In genomic region chr7:54813398-54813797, GRCh38 we compare ENCODE assay signal across 2 cellular contexts.
TF ChIP-seq lines count a peak whose summit lies in the region.

No MANE protein-coding gene starts in this region.

TF ChIP-seq in IMR-90, 13 proteins besides CTCF, POLR2A, EP300 and RAD21 (continued from another document):
- TF ChIP-seq, protein P1, sequence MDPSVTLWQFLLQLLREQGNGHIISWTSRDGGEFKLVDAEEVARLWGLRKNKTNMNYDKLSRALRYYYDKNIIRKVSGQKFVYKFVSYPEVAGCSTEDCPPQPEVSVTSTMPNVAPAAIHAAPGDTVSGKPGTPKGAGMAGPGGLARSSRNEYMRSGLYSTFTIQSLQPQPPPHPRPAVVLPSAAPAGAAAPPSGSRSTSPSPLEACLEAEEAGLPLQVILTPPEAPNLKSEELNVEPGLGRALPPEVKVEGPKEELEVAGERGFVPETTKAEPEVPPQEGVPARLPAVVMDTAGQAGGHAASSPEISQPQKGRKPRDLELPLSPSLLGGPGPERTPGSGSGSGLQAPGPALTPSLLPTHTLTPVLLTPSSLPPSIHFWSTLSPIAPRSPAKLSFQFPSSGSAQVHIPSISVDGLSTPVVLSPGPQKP (IDR thresholded peaks at IDR 0.05; ENCODE audit: borderline replicate concordance, low read depth, low read length), result no peak
- TF ChIP-seq CHD1 (IDR thresholded peaks at IDR 0.05; ENCODE audit: low read depth, low read length) (no peak), MAFK (IDR thresholded peaks at IDR 0.05; ENCODE audit: low read depth, low read length) (no peak), RCOR1 (IDR thresholded peaks at IDR 0.05; ENCODE audit: insufficient replicate concordance, low read length) (no peak), RFX5 (IDR thresholded peaks at IDR 0.05; ENCODE audit: low read depth, low read length) (no peak), CEBPB (IDR thresholded peaks at IDR 0.05; ENCODE audit: low read depth, low read length) (no peak), BHLHE40 (IDR thresholded peaks at IDR 0.05; ENCODE audit: low read depth, low read length) (no peak), NFE2L2 (IDR thresholded peaks at IDR 0.05; ENCODE audit: low read depth, low read length) (no peak), SMC3 (IDR thresholded peaks at IDR 0.05; ENCODE audit: low read depth, low read length) (no peak), FOS (IDR thresholded peaks at IDR 0.05; ENCODE audit: low read depth, low read length) (no peak), MAZ (IDR thresholded peaks at IDR 0.05; ENCODE audit: borderline replicate concordance, low read depth, low read length) (no peak)
- TF ChIP-seq, protein P2, sequence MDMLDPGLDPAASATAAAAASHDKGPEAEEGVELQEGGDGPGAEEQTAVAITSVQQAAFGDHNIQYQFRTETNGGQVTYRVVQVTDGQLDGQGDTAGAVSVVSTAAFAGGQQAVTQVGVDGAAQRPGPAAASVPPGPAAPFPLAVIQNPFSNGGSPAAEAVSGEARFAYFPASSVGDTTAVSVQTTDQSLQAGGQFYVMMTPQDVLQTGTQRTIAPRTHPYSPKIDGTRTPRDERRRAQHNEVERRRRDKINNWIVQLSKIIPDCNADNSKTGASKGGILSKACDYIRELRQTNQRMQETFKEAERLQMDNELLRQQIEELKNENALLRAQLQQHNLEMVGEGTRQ (IDR thresholded peaks at IDR 0.05; ENCODE audit: low read depth, low read length), result no peak

TF ChIP-seq in SK-N-SH treated with all-trans-retinoic acid at 6 μM for 48 hours, 23 proteins besides CTCF, POLR2A, EP300 and RAD21 (continued from another document):
- no peak for TF ChIP-seq ZNF565 (CRISPR knock-in tag; conservative IDR thresholded peaks at IDR 0.05; ENCODE audit: low read depth)
- TF ChIP-seq, protein P3, sequence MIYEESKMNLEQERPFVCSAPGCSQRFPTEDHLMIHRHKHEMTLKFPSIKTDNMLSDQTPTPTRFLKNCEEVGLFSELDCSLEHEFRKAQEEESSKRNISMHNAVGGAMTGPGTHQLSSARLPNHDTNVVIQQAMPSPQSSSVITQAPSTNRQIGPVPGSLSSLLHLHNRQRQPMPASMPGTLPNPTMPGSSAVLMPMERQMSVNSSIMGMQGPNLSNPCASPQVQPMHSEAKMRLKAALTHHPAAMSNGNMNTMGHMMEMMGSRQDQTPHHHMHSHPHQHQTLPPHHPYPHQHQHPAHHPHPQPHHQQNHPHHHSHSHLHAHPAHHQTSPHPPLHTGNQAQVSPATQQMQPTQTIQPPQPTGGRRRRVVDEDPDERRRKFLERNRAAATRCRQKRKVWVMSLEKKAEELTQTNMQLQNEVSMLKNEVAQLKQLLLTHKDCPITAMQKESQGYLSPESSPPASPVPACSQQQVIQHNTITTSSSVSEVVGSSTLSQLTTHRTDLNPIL (CRISPR knock-in tag; IDR thresholded peaks at IDR 0.05; ENCODE audit: low read depth), result no peak
- TF ChIP-seq ZC3H10 (CRISPR knock-in tag; IDR thresholded peaks at IDR 0.05), result no peak
- no peak for TF ChIP-seq TOX (CRISPR knock-in tag; IDR thresholded peaks at IDR 0.05; ENCODE audit: borderline replicate concordance)
- no peak for TF ChIP-seq TSHZ2 (CRISPR knock-in tag; IDR thresholded peaks at IDR 0.05)
- no peak for TF ChIP-seq SNAI2 (CRISPR knock-in tag; IDR thresholded peaks at IDR 0.05)
- TF ChIP-seq, protein P4, sequence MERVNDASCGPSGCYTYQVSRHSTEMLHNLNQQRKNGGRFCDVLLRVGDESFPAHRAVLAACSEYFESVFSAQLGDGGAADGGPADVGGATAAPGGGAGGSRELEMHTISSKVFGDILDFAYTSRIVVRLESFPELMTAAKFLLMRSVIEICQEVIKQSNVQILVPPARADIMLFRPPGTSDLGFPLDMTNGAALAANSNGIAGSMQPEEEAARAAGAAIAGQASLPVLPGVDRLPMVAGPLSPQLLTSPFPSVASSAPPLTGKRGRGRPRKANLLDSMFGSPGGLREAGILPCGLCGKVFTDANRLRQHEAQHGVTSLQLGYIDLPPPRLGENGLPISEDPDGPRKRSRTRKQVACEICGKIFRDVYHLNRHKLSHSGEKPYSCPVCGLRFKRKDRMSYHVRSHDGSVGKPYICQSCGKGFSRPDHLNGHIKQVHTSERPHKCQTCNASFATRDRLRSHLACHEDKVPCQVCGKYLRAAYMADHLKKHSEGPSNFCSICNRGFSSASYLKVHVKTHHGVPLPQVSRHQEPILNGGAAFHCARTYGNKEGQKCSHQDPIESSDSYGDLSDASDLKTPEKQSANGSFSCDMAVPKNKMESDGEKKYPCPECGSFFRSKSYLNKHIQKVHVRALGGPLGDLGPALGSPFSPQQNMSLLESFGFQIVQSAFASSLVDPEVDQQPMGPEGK (CRISPR knock-in tag; IDR thresholded peaks at IDR 0.05; ENCODE audit: borderline replicate concordance), result no peak
- TF ChIP-seq TCF4 (CRISPR knock-in tag; IDR thresholded peaks at IDR 0.05; ENCODE audit: borderline replicate concordance), result no peak
- TF ChIP-seq BACH2 (CRISPR knock-in tag; IDR thresholded peaks at IDR 0.05; ENCODE audit: borderline replicate concordance), result no peak
- no peak for TF ChIP-seq ARNTL (CRISPR knock-in tag; IDR thresholded peaks at IDR 0.05; ENCODE audit: borderline replicate concordance, low read depth)
- no peak for TF ChIP-seq PPARA (CRISPR knock-in tag; IDR thresholded peaks at IDR 0.05; ENCODE audit: borderline replicate concordance)
